4 cellular contexts compared by ENCODE assay signal in genomic region chr16:80376941-80377340, GRCh38.
"Had no signal": no experiment of that assay in that cellular context is flagged by ENCODE, and none has a peak within 500 bp of the region (broad histone marks: within the 10 kb centered on the region; RNA-seq: fewer than 3 reads in every experiment).

No MANE protein-coding gene starts in this region.

- DNase-seq: H9, HCEC 1CT, IMR-90 had no signal

- H3K4me3 Mint-ChIP-seq: GM23338, H9 had no signal

- H3K4me3 ChIP-seq: GM23338 had no signal

- ATAC-seq: GM23338 had no signal

- H3K27ac Mint-ChIP-seq: GM23338, H9 had no signal
